ENCODE assay signal across 1 cellular context in genomic region chr20:31723282-31724078, GRCh38.
TF ChIP-seq lines count a peak whose summit lies in the region.

No MANE protein-coding gene starts in this region.

TF ChIP-seq in HepG2, 621 proteins besides CTCF, POLR2A, EP300 and RAD21 (continued from another document and continues in another):
- TF ChIP-seq ZBTB40 (IDR thresholded peaks at IDR 0.05) (peak; percentile 29; the same call in 1 of the 2 replicates), ZBTB40 (CRISPR knock-in tag; IDR thresholded peaks at IDR 0.05) (no peak), ZNF639 (CRISPR knock-in tag; conservative IDR thresholded peaks at IDR 0.05) (no peak; the same call in 1 of the 2 replicates), ZBTB39 (CRISPR knock-in tag; IDR thresholded peaks at IDR 0.05) (peak; percentile 78), ATF7 (IDR thresholded peaks at IDR 0.05) (no peak), ATF7 (CRISPR knock-in tag; IDR thresholded peaks at IDR 0.05) (peak; percentile 65; the same call in 1 of the 2 replicates), FOXC1 (CRISPR knock-in tag; IDR thresholded peaks at IDR 0.05; ENCODE audit: borderline replicate concordance) (peak; percentile 99; the same call in 1 of the 2 replicates), ZSCAN9 (CRISPR knock-in tag; IDR thresholded peaks at IDR 0.05; ENCODE audit: borderline replicate concordance) (peak; percentile 68; the same call in 1 of the 2 replicates), FOXM1 (CRISPR knock-in tag; IDR thresholded peaks at IDR 0.05) (no peak), ELF1 (CRISPR knock-in tag; IDR thresholded peaks at IDR 0.05) (peak; percentile 94), RCOR2 (CRISPR knock-in tag; IDR thresholded peaks at IDR 0.05) (peak; percentile 76), ZNF431 (CRISPR knock-in tag; IDR thresholded peaks at IDR 0.05; ENCODE audit: borderline replicate concordance, low read depth) (peak; percentile 15; the same call in 1 of the 2 replicates), NFRKB (IDR thresholded peaks at IDR 0.05) (no peak; the same call in 1 of the 2 replicates), ARID5B (CRISPR knock-in tag; IDR thresholded peaks at IDR 0.05) (peak; percentile 63; the same call in 1 of the 2 replicates), ZBTB26 (CRISPR knock-in tag; IDR thresholded peaks at IDR 0.05; ENCODE audit: borderline replicate concordance) (peak; percentile 39; the same call in 1 of the 2 replicates), JDP2 (CRISPR knock-in tag; IDR thresholded peaks at IDR 0.05; ENCODE audit: borderline replicate concordance) (peak; percentile 7; the same call in 1 of the 2 replicates), ZNF180 (CRISPR knock-in tag; IDR thresholded peaks at IDR 0.05; ENCODE audit: borderline replicate concordance, low read depth) (no peak; the same call in 1 of the 2 replicates), EEA1 (CRISPR knock-in tag; IDR thresholded peaks at IDR 0.05; ENCODE audit: borderline replicate concordance) (peak; percentile 32; the same call in 1 of the 2 replicates), POLR2G (IDR thresholded peaks at IDR 0.05; ENCODE audit: low read depth, low read length) (peak; percentile 72), ZNF891 (CRISPR knock-in tag; IDR thresholded peaks at IDR 0.05) (no peak; the same call in 1 of the 2 replicates), AHR (CRISPR knock-in tag; IDR thresholded peaks at IDR 0.05) (peak; percentile 80), BHLHE40 (IDR thresholded peaks at IDR 0.05; ENCODE audit: low read length) (no peak; the same call in 1 of the 2 replicates), SMYD3 (CRISPR knock-in tag; IDR thresholded peaks at IDR 0.05) (peak; percentile 96), SUZ12 (IDR thresholded peaks at IDR 0.05; ENCODE audit: low read depth, low read length) (no peak), PRPF4 (IDR thresholded peaks at IDR 0.05; ENCODE audit: low read depth, low read length, poor library complexity, severe bottlenecking) (no peak), CBX1 (IDR thresholded peaks at IDR 0.05; ENCODE audit: low read depth) (peak; percentile 70), ZNF362 (CRISPR knock-in tag; IDR thresholded peaks at IDR 0.05; ENCODE audit: borderline replicate concordance) (no peak), HIC2 (CRISPR knock-in tag; IDR thresholded peaks at IDR 0.05; ENCODE audit: low read depth) (peak; percentile 63; the same call in 1 of the 2 replicates)
